In genomic region chr13:28447206-28447605, GRCh38 we compare ENCODE assay signal across 4 cellular contexts. TPM values are rescaled to one million over a fixed set of nuclear protein-coding genes. Genes with fewer than 3 reads are reported as not detected.
"Had no signal": no experiment of that assay in that cellular context is flagged by ENCODE, and none has a peak within 500 bp of the region (broad histone marks: within the 10 kb centered on the region; RNA-seq: fewer than 3 reads in every experiment).

No MANE protein-coding gene starts in this region.

- H3K4me3 ChIP-seq: GM12878 had no signal

- DNase-seq: GDM1, GF-D8 had no signal

RNA-seq across cellular contexts. Expression of gene FLT1, which starts 47.7 kb away (rescaled TPM):
- total RNA-seq: G401 had no signal
